ENCODE assay signal across 10 cellular contexts in genomic region chr5:150399158-150400019, GRCh38. TPM values are rescaled to one million over a fixed set of nuclear protein-coding genes. Genes with fewer than 3 reads are reported as not detected.
DNase-seq lines count a peak whose midpoint lies in the region; ATAC-seq and TF ChIP-seq lines count a peak whose summit lies in the region.
"Had no signal": no experiment of that assay in that cellular context is flagged by ENCODE, and none has a peak within 500 bp of the region (broad histone marks: within the 10 kb centered on the region; RNA-seq: fewer than 3 reads in every experiment).

No MANE protein-coding gene starts in this region.

- H3K4me3 ChIP-seq in DOHH2 (ENCODE audit: low read length) (no peak overlapping the region), fibroblast of villous mesenchyme (ENCODE audit: low read depth, low read length) (no peak overlapping the region), coronary artery (no peak overlapping the region), A673 (ENCODE audit: low read depth, low read length, poor library complexity, severe bottlenecking) (no peak overlapping the region)
- no peak overlapping the region for H3K4me3 ChIP-seq in effector memory CD4-positive, alpha-beta T cell (ENCODE audit: insufficient read depth, low read depth, low read length, poor library complexity, severe bottlenecking)

- peaks cover 26% of the 10 kb centered on the region for H3K4me1 ChIP-seq in DOHH2 (ENCODE audit: control insufficient read depth, low read length)
- H3K4me1 ChIP-seq in A673 (ENCODE audit: insufficient read depth, low read length, poor library complexity, severe bottlenecking): no peaks in the 10 kb centered on the region
- no peaks in the 10 kb centered on the region for H3K4me1 ChIP-seq in effector memory CD4-positive, alpha-beta T cell (ENCODE audit: control insufficient read depth, insufficient read depth, low read length, poor library complexity, severe bottlenecking)

- peak; percentile 30 for DNase-seq in fibroblast of villous mesenchyme (ENCODE audit: low read depth)
- no peak for DNase-seq in coronary artery (ENCODE audit: low spot score)
- DNase-seq in A673 (ENCODE audit: low spot score): no peak
- DNase-seq in effector memory CD4-positive, alpha-beta T cell: no peak
- DNase-seq: DMS79 treated with DMSO at 0.1 percent for 48 hours, NCI-H1436 had no signal

- CTCF ChIA-PET in A673 (lab: Charles Lee): interaction anchor here (1.1 kb wide), 1 partner anchor 63 kb away, joined by 4 read pairs; no protein-coding TSS in a partner anchor

- TF ChIP-seq CTCF in DOHH2 (IDR thresholded peaks at IDR 0.05; ENCODE audit: low read depth, low read length, poor library complexity, severe bottlenecking) (no peak), fibroblast of villous mesenchyme (IDR thresholded peaks at IDR 0.05; ENCODE audit: insufficient read depth, low read depth, low read length) (no peak), coronary artery (IDR thresholded peaks at IDR 0.05) (no peak), A673 (conservative IDR thresholded peaks at IDR 0.05; ENCODE audit: low read depth, low read length) (no peak)

- peak overlapping the region; percentile 20 for H3K4me2 ChIP-seq in DOHH2 (ENCODE audit: low read length)

- ATAC-seq in GM19455 (IDR thresholded peaks at IDR 0.05; ENCODE audit: unreplicated experiment): peak; percentile 14
- ATAC-seq in HG03432 (IDR thresholded peaks at IDR 0.05; ENCODE audit: unreplicated experiment): peak; percentile 20
- no peak for ATAC-seq in GM21723 (IDR thresholded peaks at IDR 0.05; ENCODE audit: unreplicated experiment)

- intact Hi-C loops in A673 (cut with micrococcal nuclease; ENCODE audit: unreplicated experiment): no loop called here

- H3K9me3 ChIP-seq in DOHH2 (ENCODE audit: control insufficient read depth, insufficient read depth, low read length) (no peaks in the 10 kb centered on the region), A673 (ENCODE audit: low read depth, low read length, poor library complexity, severe bottlenecking) (no peaks in the 10 kb centered on the region)
- H3K9me3 ChIP-seq in effector memory CD4-positive, alpha-beta T cell (ENCODE audit: control insufficient read depth, low read length): no peaks in the 10 kb centered on the region

- H3K79me2 ChIP-seq in DOHH2 (ENCODE audit: control insufficient read depth, low read length): no peaks in the 10 kb centered on the region

- H3K27me3 ChIP-seq in DOHH2 (ENCODE audit: control insufficient read depth, low read length): no peaks in the 10 kb centered on the region
- no peaks in the 10 kb centered on the region for H3K27me3 ChIP-seq in A673 (replicated peaks; ENCODE audit: insufficient read depth, low read depth, low read length, poor library complexity)
- no peaks in the 10 kb centered on the region for H3K27me3 ChIP-seq in effector memory CD4-positive, alpha-beta T cell (replicated peaks; ENCODE audit: control insufficient read depth, insufficient read depth, low read length, poor library complexity, severe bottlenecking)

- peak overlapping the region; percentile 30 for H3K27ac ChIP-seq in DOHH2 (ENCODE audit: low read depth, low read length)
- H3K27ac ChIP-seq in coronary artery: no peak overlapping the region
- H3K27ac ChIP-seq in A673 (ENCODE audit: low read depth, low read length, poor library complexity, severe bottlenecking): no peak overlapping the region
- H3K27ac ChIP-seq in effector memory CD4-positive, alpha-beta T cell (ENCODE audit: insufficient read depth, low read length, poor library complexity, severe bottlenecking): no peak overlapping the region

- H3F3A ChIP-seq in DOHH2 (ENCODE audit: control insufficient read depth, insufficient read depth): peaks cover 65% of the 10 kb centered on the region

- BruUV-seq in A673 (replicated peaks; lab: Mats Ljungman, UMichigan): no TSS peak

- POLR2A ChIA-PET in A673 (lab: Charles Lee; ENCODE audit: low non-redundant PET): no interaction called here

- H3K9me2 ChIP-seq in DOHH2 (replicated peaks; ENCODE audit: control insufficient read depth, low read length): no peaks in the 10 kb centered on the region

- H3K36me3 ChIP-seq in DOHH2 (ENCODE audit: control insufficient read depth, low read length): peaks cover 94% of the 10 kb centered on the region
- H3K36me3 ChIP-seq in A673 (ENCODE audit: insufficient read depth, low read length, poor library complexity, severe bottlenecking): peaks cover 46% of the 10 kb centered on the region
- peaks cover 70% of the 10 kb centered on the region for H3K36me3 ChIP-seq in effector memory CD4-positive, alpha-beta T cell (ENCODE audit: control insufficient read depth, insufficient read depth, low read length)

- H4K20me1 ChIP-seq in DOHH2 (ENCODE audit: control insufficient read depth, insufficient read depth, low read depth, low read length): peaks cover 4% of the 10 kb centered on the region; the same call in 1 of the 2 replicates

RNA-seq across cellular contexts. Expression of gene CD74, which starts 13.3 kb away (rescaled TPM):
- total RNA-seq in fibroblast of villous mesenchyme: 0.32 and 3.0 TPM in 2 replicates
- not detected in 2 replicates for total RNA-seq in A673 (2021)

RNA-seq across cellular contexts. Expression of gene TCOF1, which starts 41.9 kb away (rescaled TPM):
- 19.0 and 23.7 TPM in 2 replicates for total RNA-seq in fibroblast of villous mesenchyme
- total RNA-seq in A673 (2021): 109 TPM in 2 replicates

RNA-seq across cellular contexts. Expression of gene RPS14, which starts 50.1 kb away (rescaled TPM):
- total RNA-seq in fibroblast of villous mesenchyme: 1,744 and 3,299 TPM in 2 replicates
- 1,789 and 1,909 TPM in 2 replicates for total RNA-seq in A673 (2021)
